Comparison of ENCODE assay signal across 8 cellular contexts in the genomic region with DNA sequence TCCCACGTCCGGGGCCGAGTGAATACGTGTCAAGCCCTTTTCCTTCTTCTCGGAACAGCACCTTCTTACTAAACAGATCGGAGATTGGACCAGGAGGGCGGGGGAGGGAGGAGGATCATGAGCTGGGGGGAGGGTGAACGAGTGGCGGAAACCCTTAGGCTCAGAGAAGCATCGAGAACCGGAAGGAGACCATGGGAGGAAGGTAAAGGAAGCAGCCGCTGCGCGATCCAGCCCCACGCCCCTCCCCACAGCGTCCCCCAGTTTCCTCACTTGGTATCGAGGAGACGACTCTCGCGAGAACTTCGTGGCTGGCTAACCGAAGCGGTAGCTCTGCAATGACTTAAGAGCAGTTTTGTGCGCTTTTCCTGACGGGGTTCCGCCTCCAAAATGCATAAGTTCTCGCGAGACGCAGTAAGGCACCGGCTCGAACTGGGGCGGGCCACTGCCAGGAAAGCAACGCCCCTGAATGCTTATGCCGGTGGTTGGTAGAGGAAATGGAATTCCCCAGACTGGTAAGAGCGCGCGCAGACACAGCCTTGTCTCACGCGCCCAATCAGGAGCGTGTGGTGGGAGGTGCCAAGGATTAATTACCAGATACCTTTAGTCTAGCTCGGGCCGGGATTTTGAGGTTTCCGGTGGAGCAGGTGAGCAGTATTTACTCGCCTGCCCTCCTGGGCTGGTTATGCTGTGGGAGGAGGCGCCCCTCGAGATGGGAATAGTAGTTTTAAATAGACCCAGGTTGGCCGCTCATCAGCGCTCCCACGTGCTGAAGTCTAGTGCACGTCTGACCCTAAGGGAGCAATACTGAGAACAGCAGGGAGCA. TPM values are rescaled to one million over a fixed set of nuclear protein-coding genes. Genes with fewer than 3 reads are reported as not detected.
A peak's percentile ranks its signal among the peaks of the same experiment; 100 is the strongest.
DNase-seq lines count a peak whose midpoint lies in the region; ATAC-seq, FAIRE-seq and TF ChIP-seq lines count a peak whose summit lies in the region.

No MANE protein-coding gene starts in this region.

- no peaks in the 10 kb centered on the region for H3K9me3 Mint-ChIP-seq in Caco-2 (ENCODE audit: unreplicated experiment)

- H2AK5ac ChIP-seq in H1 (ENCODE audit: low read depth, low read length): no peak overlapping the region

- no peak overlapping the region for H3K23ac ChIP-seq in H1 (ENCODE audit: insufficient read length)

- peaks cover 5% of the 10 kb centered on the region for H3K36me3 Mint-ChIP-seq in Caco-2 (ENCODE audit: insufficient read depth, unreplicated experiment)

- H2BK20ac ChIP-seq in H1 (ENCODE audit: low read length): no peak overlapping the region

- H3K4ac ChIP-seq in H1 (replicated peaks; ENCODE audit: insufficient read length, low read depth, low read length): peak overlapping the region; percentile 95

- no peaks in the 10 kb centered on the region for H3K27me3 Mint-ChIP-seq in Caco-2 (ENCODE audit: insufficient read depth, unreplicated experiment)

- peaks cover 6 to 12% of the 10 kb centered on the region in 2 experiments for H4K20me1 ChIP-seq in H1 (replicated peaks in 1 of 2; ENCODE audit: control insufficient read depth in 1 of 2, insufficient read depth in 2 of 2, low read length in 2 of 2)

- no peak overlapping the region for H2BK15ac ChIP-seq in H1 (ENCODE audit: low read length)

- peaks cover 29 to 57% of the 10 kb centered on the region in 2 experiments for H3K79me2 ChIP-seq in H1 (ENCODE audit: control insufficient read depth in 1 of 2, insufficient read depth in 2 of 2, low read length in 2 of 2)

- H2BK120ac ChIP-seq in H1 (replicated peaks; ENCODE audit: low read depth, low read length): peak overlapping the region; percentile 86

- H3K36me3 ChIP-seq in Caco-2 (ENCODE audit: control insufficient read depth, insufficient read depth, low read length) (no peaks in the 10 kb centered on the region), H1 (ENCODE audit: control insufficient read depth in 2 of 4, insufficient read depth in 4 of 4, low read length in 3 of 4) (peaks cover 0 to 26% (median 0%) of the 10 kb centered on the region in 4 experiments; a peak in 2 of 8 replicates)

- WGBS in H1 (ENCODE audit: extremely low coverage in 1 of 2, insufficient coverage in 1 of 2, insufficient read length in 1 of 2, insufficient replicate concordance in 2 of 2, low coverage in 1 of 2, low lambda C conversion rate in 2 of 2, missing lambda C conversion rate in 1 of 2), 2 experiments: 1% methylated on average over 37 of the region's 50 CpGs; no CpG with 5 or more reads in 1 of the 2 experiments

- TF ChIP-seq EP300 in H1 (IDR thresholded peaks at IDR 0.05; ENCODE audit: borderline replicate concordance in 1 of 2, low read depth in 2 of 2, low read length in 2 of 2): no peak; a peak in 1 of 3 replicates

- H3K4me1 Mint-ChIP-seq in Caco-2 (ENCODE audit: low read depth, unreplicated experiment): peaks cover 10% of the 10 kb centered on the region

- H3K4me2 ChIP-seq in H1 (ENCODE audit: insufficient read depth in 1 of 2, low read depth in 2 of 2, low read length in 2 of 2): peak overlapping the region; percentile 80 to 84

- H3K4me1 ChIP-seq in Caco-2 (peaks cover 31% of the 10 kb centered on the region), H1 (replicated peaks in 1 of 4; ENCODE audit: control insufficient read depth in 3 of 4, insufficient read depth in 4 of 4, low read length in 3 of 4) (peaks cover 0 to 17% (median 9%) of the 10 kb centered on the region in 4 experiments; a peak in 5 of 7 replicates)

- DNase-seq in Caco-2 (peak; percentile 97 to 100), HT-29 (ENCODE audit: low spot score) (peak; percentile 99), H1 (ENCODE audit: low read depth in 1 of 2, low spot score in 2 of 2) (peak; percentile 92 to 99), medulla oblongata (ENCODE audit: extremely low spot score) (peak; percentile 99)
- DNase-seq in NK-92 treated with Interleukin-12 subunit alpha and Interleukin-12 subunit beta, amount 100 ng/mL, for 24 hours (lab: John Stamatoyannopoulos, UW): peak; percentile 96
- peak; percentile 97 to 99 for DNase-seq in activated CD8-positive, alpha-beta memory T cell treated with anti-CD3 and anti-CD28 coated beads for 4 hours (ENCODE audit: low read depth in 2 of 2)
- DNase-seq in stimulated activated CD4-positive, alpha-beta T cell treated with anti-CD3 and anti-CD28 coated beads, TNF-alpha, amount 100 ng/mL, for 48 hours (ENCODE audit: low read depth in 3 of 3): peak; percentile 98 to 99 (median 99)

- ATAC-seq in GM21367 (IDR thresholded peaks at IDR 0.05; ENCODE audit: unreplicated experiment): peak; percentile 82

- CTCF ChIA-PET in Caco-2 (lab: Charles Lee) (interaction anchor here (0.6 to 2.0 kb wide), 3 partner anchors 20 to 207 kb away, joined by 4 to 15 read pairs (median 5); a partner anchor contains a TSS), H1 (lab: Charles Lee; ENCODE audit: partially characterized antibody) (interaction anchor here (1.0 to 2.4 kb wide), 6 partner anchors 10 to 265 kb away, joined by 3 to 17 read pairs (median 5); no protein-coding TSS in a partner anchor)

- H3K79me1 ChIP-seq in H1 (ENCODE audit: low read depth, low read length): no peaks in the 10 kb centered on the region; the same call in 1 of the 2 replicates

- no peaks in the 10 kb centered on the region for H3K9me3 ChIP-seq in Caco-2
- no peaks in the 10 kb centered on the region for H3K9me3 ChIP-seq in H1 (ENCODE audit: insufficient read depth in 2 of 2, low read depth in 1 of 2, low read length in 1 of 2)

- BruUV-seq in Caco-2 (replicated peaks; lab: Mats Ljungman, UMichigan): no TSS peak

- H3K14ac ChIP-seq in H1 (ENCODE audit: insufficient read length): no peak overlapping the region

- peak in 1 of 2 experiments; percentile 17; a peak in 1 of 4 replicates for TF ChIP-seq RAD21 in H1 (IDR thresholded peaks at IDR 0.05 in 1 of 2, conservative IDR thresholded peaks at IDR 0.05 in 1 of 2; ENCODE audit: low read depth in 2 of 2, low read length in 2 of 2)

- H3K56ac ChIP-seq in H1 (replicated peaks; ENCODE audit: insufficient read length, low read depth, low read length): peak overlapping the region; percentile 90

- 0 out of 2 replicates have a peak, but pooled peaks cover 3% of the 10 kb centered on the region for H3K23me2 ChIP-seq in H1 (ENCODE audit: low read depth, low read length)

- no peak overlapping the region for H3K4me3 Mint-ChIP-seq in Caco-2 (ENCODE audit: unreplicated experiment)

- H4K91ac ChIP-seq in H1 (replicated peaks; ENCODE audit: insufficient read length, low read length): peak overlapping the region; percentile 94

- peak overlapping the region; percentile 98 for H3K27ac ChIP-seq in H1 (ENCODE audit: low read depth, low read length)

- H3K27me3 ChIP-seq in Caco-2 (replicated peaks; ENCODE audit: control insufficient read depth, insufficient read depth, low read length): no peaks in the 10 kb centered on the region
- H3K27me3 ChIP-seq in H1 (replicated peaks in 1 of 4; ENCODE audit: control insufficient read depth in 3 of 4, extremely low read depth in 1 of 4, insufficient read depth in 3 of 4, low read length in 3 of 4): no peaks in the 10 kb centered on the region

- peak overlapping the region; percentile 86 for H2BK12ac ChIP-seq in H1 (ENCODE audit: low read depth, low read length)

- H2AFZ ChIP-seq in H1 (ENCODE audit: low read length): no peak overlapping the region; the same call in 1 of the 2 replicates

- peak; percentile 83 to 84 for TF ChIP-seq POLR2A in H1 (IDR thresholded peaks at IDR 0.05; ENCODE audit: control extremely low read depth in 1 of 2, low read depth in 2 of 2, low read length in 2 of 2)

- H3K9ac ChIP-seq in H1 (replicated peaks in 1 of 4; ENCODE audit: extremely low read depth in 1 of 4, low read depth in 3 of 4, low read length in 3 of 4): peak overlapping the region; percentile 94 to 99 (median 96)

- H4K5ac ChIP-seq in H1 (ENCODE audit: insufficient read length, low read depth, low read length): peak overlapping the region; percentile 95

- TF ChIP-seq CTCF in Caco-2 (IDR thresholded peaks at IDR 0.05; ENCODE audit: insufficient read depth in 1 of 2, low read depth in 1 of 2, low read length in 1 of 2, severe bottlenecking in 1 of 2, unreplicated experiment in 1 of 2) (peak in 1 of 2 experiments; percentile 7), H1 (IDR thresholded peaks at IDR 0.05; ENCODE audit: control extremely low read depth in 1 of 3, insufficient read depth in 1 of 3, low read depth in 1 of 3, low read length in 3 of 3) (no peak)

- intact Hi-C loops in Caco-2 (cut with micrococcal nuclease; ENCODE audit: unreplicated experiment): loop anchor here (1.0 to 5.0 kb wide), 9 partner anchors 41 to 1481 kb away; a partner anchor contains a TSS

- peak overlapping the region; percentile 98 for H2BK5ac ChIP-seq in H1 (ENCODE audit: low read depth, low read length)

- H3K18ac ChIP-seq in H1 (ENCODE audit: extremely low read depth, low read length): peak overlapping the region; percentile 98

- no peak overlapping the region for H3K27ac Mint-ChIP-seq in Caco-2 (ENCODE audit: unreplicated experiment)

- H4K8ac ChIP-seq in H1 (ENCODE audit: extremely low read depth, insufficient read depth, low read length): peak overlapping the region; percentile 97

- POLR2A ChIA-PET in Caco-2 (lab: Charles Lee): interaction anchor here (0.6 to 3.3 kb wide), 16 partner anchors 9 to 397 kb away, joined by 3 to 72 read pairs (median 4); a partner anchor contains a TSS
- POLR2A ChIA-PET in H1 (lab: Charles Lee; ENCODE audit: partially characterized antibody): interaction anchor here (0.7 to 8.2 kb wide), 45 partner anchors 8 to 483 kb away, joined by 3 to 162 read pairs (median 6); a partner anchor contains a TSS

- peak overlapping the region; percentile 92 for H3K4me3 ChIP-seq in Caco-2 (ENCODE audit: low read depth, low read length)
- H3K4me3 ChIP-seq in H1 (ENCODE audit: extremely low read depth in 1 of 4, insufficient read depth in 2 of 4, low read depth in 3 of 4, low read length in 4 of 4): peak overlapping the region; percentile 85 to 98 (median 94)

- FAIRE-seq in H1 (lab: Jason Lieb, UNC): peak; percentile 66

RNA-seq across cellular contexts. Expression of a gene that starts 0.5 kb away (rescaled TPM):
- 294 and 305 TPM in 2 replicates for total RNA-seq in Caco-2 (2022)
- 496 and 506 TPM in 2 replicates for total RNA-seq in HT-29 (2014; rRNA removed; shearing (Covaris generic))
- total RNA-seq in H1 (2021; fragmentation: NEBNext Ultra II Directional; extraction: Animal tissue kit (Norgen Biotek cat#: 25700)): 377 and 396 TPM in 2 replicates
- 411 and 544 TPM in 2 replicates for polyA plus RNA-seq in H1 (2011; rRNA removed)
- 375 TPM for polyA plus RNA-seq in H1 (2011; cell fraction: cytosol; rRNA removed)
- polyA plus RNA-seq in H1 (2011; cell fraction: nucleus; rRNA removed): 271 TPM
- 300 to 381 TPM (median 334 TPM) in 4 replicates for polyA plus RNA-seq in H1 (2012, experiment 1 of 2)
- 81.7 TPM for polyA plus RNA-seq in H1 (2012, experiment 2 of 2)
- 498 TPM for polyA plus RNA-seq in H1 (2013, experiment 1 of 2)
- polyA plus RNA-seq in H1 (2013, experiment 2 of 2): 510 TPM
- 311 and 443 TPM in 2 replicates for polyA minus RNA-seq in H1 (2011; rRNA and poly(A)+ RNA removed)
- polyA minus RNA-seq in H1 (2011; cell fraction: cytosol; rRNA and poly(A)+ RNA removed): 320 TPM
- 263 TPM for polyA minus RNA-seq in H1 (2011; cell fraction: nucleus; rRNA and poly(A)+ RNA removed)

RNA-seq across cellular contexts. Expression of a gene that starts 40.9 kb away (rescaled TPM):
- 54.0 and 58.6 TPM in 2 replicates for total RNA-seq in Caco-2 (2022)
- 54.6 and 60.2 TPM in 2 replicates for total RNA-seq in HT-29 (2014; rRNA removed; shearing (Covaris generic))
- 47.5 and 48.3 TPM in 2 replicates for total RNA-seq in H1 (2021; fragmentation: NEBNext Ultra II Directional; extraction: Animal tissue kit (Norgen Biotek cat#: 25700))
- 14.9 and 23.7 TPM in 2 replicates for polyA plus RNA-seq in H1 (2011; rRNA removed)
- 32.8 TPM for polyA plus RNA-seq in H1 (2011; cell fraction: cytosol; rRNA removed)
- polyA plus RNA-seq in H1 (2011; cell fraction: nucleus; rRNA removed): 16.3 TPM
- polyA plus RNA-seq in H1 (2012, experiment 1 of 2): 36.8 to 52.3 TPM (median 46.8 TPM) in 4 replicates
- polyA plus RNA-seq in H1 (2012, experiment 2 of 2): 32.4 TPM
- polyA plus RNA-seq in H1 (2013, experiment 1 of 2): 52.4 TPM
- polyA plus RNA-seq in H1 (2013, experiment 2 of 2): 62.9 TPM
- polyA minus RNA-seq in H1 (2011; rRNA and poly(A)+ RNA removed): 17.9 and 20.3 TPM in 2 replicates
- polyA minus RNA-seq in H1 (2011; cell fraction: cytosol; rRNA and poly(A)+ RNA removed): 17.7 TPM
- 13.7 TPM for polyA minus RNA-seq in H1 (2011; cell fraction: nucleus; rRNA and poly(A)+ RNA removed)

Comparison
In these comparisons a context has a peak if more than half of its experiments do, and no peak if none do; other contexts are left out.
1. Peak in every context shown above with its lines: DNase-seq, ATAC-seq, H3K4me3 ChIP-seq and H3K27ac ChIP-seq.